ENCODE assay signal across 1 cellular context in the genomic region with DNA sequence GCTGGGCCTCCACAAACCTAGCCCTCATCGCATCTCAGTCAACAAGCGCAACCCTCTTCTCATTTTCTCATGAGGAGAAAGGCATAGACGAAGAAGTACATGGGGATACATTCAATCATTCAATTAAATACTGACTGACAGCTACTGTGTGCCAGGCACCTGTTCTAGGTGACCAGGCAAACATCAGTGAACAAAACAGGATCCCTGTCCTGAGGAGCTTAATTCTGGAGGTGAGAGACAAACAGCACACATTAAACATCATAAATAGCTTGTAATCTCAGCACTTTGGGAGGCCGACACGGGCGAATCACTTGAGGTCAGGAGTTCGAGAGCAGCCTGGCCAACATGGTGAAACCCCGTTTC.
TF ChIP-seq lines count a peak whose summit lies in the region.

No MANE protein-coding gene starts in this region.

TF ChIP-seq in GM23338, 12 proteins besides CTCF, POLR2A, EP300 and RAD21 (continued from another document):
- TF ChIP-seq, protein P1, sequence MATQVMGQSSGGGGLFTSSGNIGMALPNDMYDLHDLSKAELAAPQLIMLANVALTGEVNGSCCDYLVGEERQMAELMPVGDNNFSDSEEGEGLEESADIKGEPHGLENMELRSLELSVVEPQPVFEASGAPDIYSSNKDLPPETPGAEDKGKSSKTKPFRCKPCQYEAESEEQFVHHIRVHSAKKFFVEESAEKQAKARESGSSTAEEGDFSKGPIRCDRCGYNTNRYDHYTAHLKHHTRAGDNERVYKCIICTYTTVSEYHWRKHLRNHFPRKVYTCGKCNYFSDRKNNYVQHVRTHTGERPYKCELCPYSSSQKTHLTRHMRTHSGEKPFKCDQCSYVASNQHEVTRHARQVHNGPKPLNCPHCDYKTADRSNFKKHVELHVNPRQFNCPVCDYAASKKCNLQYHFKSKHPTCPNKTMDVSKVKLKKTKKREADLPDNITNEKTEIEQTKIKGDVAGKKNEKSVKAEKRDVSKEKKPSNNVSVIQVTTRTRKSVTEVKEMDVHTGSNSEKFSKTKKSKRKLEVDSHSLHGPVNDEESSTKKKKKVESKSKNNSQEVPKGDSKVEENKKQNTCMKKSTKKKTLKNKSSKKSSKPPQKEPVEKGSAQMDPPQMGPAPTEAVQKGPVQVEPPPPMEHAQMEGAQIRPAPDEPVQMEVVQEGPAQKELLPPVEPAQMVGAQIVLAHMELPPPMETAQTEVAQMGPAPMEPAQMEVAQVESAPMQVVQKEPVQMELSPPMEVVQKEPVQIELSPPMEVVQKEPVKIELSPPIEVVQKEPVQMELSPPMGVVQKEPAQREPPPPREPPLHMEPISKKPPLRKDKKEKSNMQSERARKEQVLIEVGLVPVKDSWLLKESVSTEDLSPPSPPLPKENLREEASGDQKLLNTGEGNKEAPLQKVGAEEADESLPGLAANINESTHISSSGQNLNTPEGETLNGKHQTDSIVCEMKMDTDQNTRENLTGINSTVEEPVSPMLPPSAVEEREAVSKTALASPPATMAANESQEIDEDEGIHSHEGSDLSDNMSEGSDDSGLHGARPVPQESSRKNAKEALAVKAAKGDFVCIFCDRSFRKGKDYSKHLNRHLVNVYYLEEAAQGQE (IDR thresholded peaks at IDR 0.05; ENCODE audit: unreplicated experiment), result no peak
- TF ChIP-seq EZH2phosphoT487 (IDR thresholded peaks at IDR 0.05; ENCODE audit: unreplicated experiment) (no peak), JUNB (IDR thresholded peaks at IDR 0.05; ENCODE audit: unreplicated experiment) (no peak), POLR2AphosphoS5 (IDR thresholded peaks at IDR 0.05; ENCODE audit: low read depth) (no peak), ZNF114 (CRISPR knock-in tag; IDR thresholded peaks at IDR 0.05) (no peak), CREB1 (CRISPR knock-in tag; IDR thresholded peaks at IDR 0.05; ENCODE audit: low read depth) (no peak), NANOG (IDR thresholded peaks at IDR 0.05; ENCODE audit: borderline replicate concordance) (no peak)
- TF ChIP-seq, protein P2, sequence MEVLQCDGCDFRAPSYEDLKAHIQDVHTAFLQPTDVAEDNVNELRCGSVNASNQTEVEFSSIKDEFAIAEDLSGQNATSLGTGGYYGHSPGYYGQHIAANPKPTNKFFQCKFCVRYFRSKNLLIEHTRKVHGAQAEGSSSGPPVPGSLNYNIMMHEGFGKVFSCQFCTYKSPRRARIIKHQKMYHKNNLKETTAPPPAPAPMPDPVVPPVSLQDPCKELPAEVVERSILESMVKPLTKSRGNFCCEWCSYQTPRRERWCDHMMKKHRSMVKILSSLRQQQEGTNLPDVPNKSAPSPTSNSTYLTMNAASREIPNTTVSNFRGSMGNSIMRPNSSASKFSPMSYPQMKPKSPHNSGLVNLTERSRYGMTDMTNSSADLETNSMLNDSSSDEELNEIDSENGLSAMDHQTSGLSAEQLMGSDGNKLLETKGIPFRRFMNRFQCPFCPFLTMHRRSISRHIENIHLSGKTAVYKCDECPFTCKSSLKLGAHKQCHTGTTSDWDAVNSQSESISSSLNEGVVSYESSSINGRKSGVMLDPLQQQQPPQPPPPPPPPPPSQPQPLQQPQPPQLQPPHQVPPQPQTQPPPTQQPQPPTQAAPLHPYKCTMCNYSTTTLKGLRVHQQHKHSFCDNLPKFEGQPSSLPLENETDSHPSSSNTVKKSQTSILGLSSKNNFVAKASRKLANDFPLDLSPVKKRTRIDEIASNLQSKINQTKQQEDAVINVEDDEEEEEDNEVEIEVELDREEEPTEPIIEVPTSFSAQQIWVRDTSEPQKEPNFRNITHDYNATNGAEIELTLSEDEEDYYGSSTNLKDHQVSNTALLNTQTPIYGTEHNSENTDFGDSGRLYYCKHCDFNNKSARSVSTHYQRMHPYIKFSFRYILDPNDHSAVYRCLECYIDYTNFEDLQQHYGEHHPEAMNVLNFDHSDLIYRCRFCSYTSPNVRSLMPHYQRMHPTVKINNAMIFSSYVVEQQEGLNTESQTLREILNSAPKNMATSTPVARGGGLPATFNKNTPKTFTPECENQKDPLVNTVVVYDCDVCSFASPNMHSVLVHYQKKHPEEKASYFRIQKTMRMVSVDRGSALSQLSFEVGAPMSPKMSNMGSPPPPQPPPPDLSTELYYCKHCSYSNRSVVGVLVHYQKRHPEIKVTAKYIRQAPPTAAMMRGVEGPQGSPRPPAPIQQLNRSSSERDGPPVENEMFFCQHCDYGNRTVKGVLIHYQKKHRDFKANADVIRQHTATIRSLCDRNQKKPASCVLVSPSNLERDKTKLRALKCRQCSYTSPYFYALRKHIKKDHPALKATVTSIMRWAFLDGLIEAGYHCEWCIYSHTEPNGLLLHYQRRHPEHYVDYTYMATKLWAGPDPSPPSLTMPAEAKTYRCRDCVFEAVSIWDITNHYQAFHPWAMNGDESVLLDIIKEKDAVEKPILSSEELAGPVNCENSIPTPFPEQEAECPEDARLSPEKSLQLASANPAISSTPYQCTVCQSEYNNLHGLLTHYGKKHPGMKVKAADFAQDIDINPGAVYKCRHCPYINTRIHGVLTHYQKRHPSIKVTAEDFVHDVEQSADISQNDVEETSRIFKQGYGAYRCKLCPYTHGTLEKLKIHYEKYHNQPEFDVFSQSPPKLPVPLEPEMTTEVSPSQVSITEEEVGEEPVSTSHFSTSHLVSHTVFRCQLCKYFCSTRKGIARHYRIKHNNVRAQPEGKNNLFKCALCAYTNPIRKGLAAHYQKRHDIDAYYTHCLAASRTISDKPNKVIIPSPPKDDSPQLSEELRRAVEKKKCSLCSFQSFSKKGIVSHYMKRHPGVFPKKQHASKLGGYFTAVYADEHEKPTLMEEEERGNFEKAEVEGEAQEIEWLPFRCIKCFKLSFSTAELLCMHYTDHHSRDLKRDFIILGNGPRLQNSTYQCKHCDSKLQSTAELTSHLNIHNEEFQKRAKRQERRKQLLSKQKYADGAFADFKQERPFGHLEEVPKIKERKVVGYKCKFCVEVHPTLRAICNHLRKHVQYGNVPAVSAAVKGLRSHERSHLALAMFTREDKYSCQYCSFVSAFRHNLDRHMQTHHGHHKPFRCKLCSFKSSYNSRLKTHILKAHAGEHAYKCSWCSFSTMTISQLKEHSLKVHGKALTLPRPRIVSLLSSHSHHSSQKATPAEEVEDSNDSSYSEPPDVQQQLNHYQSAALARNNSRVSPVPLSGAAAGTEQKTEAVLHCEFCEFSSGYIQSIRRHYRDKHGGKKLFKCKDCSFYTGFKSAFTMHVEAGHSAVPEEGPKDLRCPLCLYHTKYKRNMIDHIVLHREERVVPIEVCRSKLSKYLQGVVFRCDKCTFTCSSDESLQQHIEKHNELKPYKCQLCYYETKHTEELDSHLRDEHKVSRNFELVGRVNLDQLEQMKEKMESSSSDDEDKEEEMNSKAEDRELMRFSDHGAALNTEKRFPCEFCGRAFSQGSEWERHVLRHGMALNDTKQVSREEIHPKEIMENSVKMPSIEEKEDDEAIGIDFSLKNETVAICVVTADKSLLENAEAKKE (CRISPR knock-in tag; IDR thresholded peaks at IDR 0.05), result no peak
